26 cellular contexts compared by ENCODE assay signal in the genomic region with DNA sequence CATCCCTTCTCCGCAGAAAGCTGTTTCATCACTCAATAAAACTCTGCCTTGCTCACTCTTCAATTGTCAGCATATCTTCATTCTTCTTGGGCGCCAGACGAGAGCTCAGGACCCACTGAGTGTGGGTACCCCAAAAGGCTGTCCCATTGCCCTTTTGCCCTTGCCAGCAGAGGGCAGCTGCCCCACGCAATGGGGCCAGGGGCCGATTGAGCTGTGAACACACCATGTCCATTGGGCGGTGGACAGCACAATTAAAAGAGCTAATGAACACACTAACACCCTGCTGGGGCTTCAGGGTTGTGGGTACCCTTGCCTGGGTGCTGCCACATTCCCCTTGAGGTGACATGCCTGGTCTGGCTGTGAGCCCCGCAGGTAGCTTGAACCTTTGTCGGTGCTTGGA.
"Had no signal": no experiment of that assay in that cellular context is flagged by ENCODE, and none has a peak within 500 bp of the region (broad histone marks: within the 10 kb centered on the region; RNA-seq: fewer than 3 reads in every experiment).

No MANE protein-coding gene starts in this region.

- H3K27ac ChIP-seq: heart right ventricle, hepatocyte, left ventricle myocardium inferior, neutrophil, parathyroid adenoma, psoas muscle, right lobe of liver, skin epidermis, suprapubic skin, tibial nerve, upper lobe of left lung, vagina had no signal

- H3K4me1 Mint-ChIP-seq: naive B cell; natural killer cell; stimulated activated effector memory CD8-positive, alpha-beta T cell treated with anti-CD3 and anti-CD28 coated beads, Interleukin-12 subunit alpha, Interleukin-12 subunit beta, amount 100 ng/mL, for 72 hours had no signal

- H3K36me3 ChIP-seq: heart right ventricle, left ventricle myocardium inferior, neutrophil, right lobe of liver, suprapubic skin, tibial nerve, upper lobe of left lung, vagina had no signal

- H3K4me2 ChIP-seq: hepatocyte had no signal

- H3K4me3 ChIP-seq: heart right ventricle, hepatocyte, left ventricle myocardium inferior, lung, psoas muscle, right lobe of liver, skin epidermis, suprapubic skin, tibial nerve, upper lobe of left lung, vagina had no signal

- H3K4me3 Mint-ChIP-seq: mesothelial cell of epicardium; naive B cell; natural killer cell; stimulated activated effector memory CD8-positive, alpha-beta T cell treated with anti-CD3 and anti-CD28 coated beads, Interleukin-12 subunit alpha, Interleukin-12 subunit beta, amount 100 ng/mL, for 72 hours; stimulated activated naive CD8-positive, alpha-beta T cell treated with anti-CD3 and anti-CD28 coated beads, Interleukin-15, Interleukin-2, amounts not matched to agents 100 ng/mL and 50 ng/mL, for 24 hours had no signal

- H3K4me1 ChIP-seq: heart right ventricle, left ventricle myocardium inferior, parathyroid adenoma, psoas muscle, right lobe of liver, suprapubic skin, upper lobe of left lung, vagina had no signal

- H3K79me2 ChIP-seq: hepatocyte, parathyroid adenoma had no signal

- H3K27me3 Mint-ChIP-seq: naive B cell; stimulated activated naive CD8-positive, alpha-beta T cell treated with anti-CD3 and anti-CD28 coated beads, Interleukin-15, Interleukin-2, amounts not matched to agents 100 ng/mL and 50 ng/mL, for 24 hours had no signal

- H3K27ac Mint-ChIP-seq: mesothelial cell of epicardium; naive B cell; natural killer cell; stimulated activated effector memory CD8-positive, alpha-beta T cell treated with anti-CD3 and anti-CD28 coated beads, Interleukin-12 subunit alpha, Interleukin-12 subunit beta, amount 100 ng/mL, for 72 hours; stimulated activated naive CD8-positive, alpha-beta T cell treated with anti-CD3 and anti-CD28 coated beads, Interleukin-15, Interleukin-2, amounts not matched to agents 100 ng/mL and 50 ng/mL, for 24 hours had no signal

- H2AFZ ChIP-seq: hepatocyte, parathyroid adenoma had no signal

- H3K36me3 Mint-ChIP-seq: mesothelial cell of epicardium; naive B cell; natural killer cell; stimulated activated effector memory CD8-positive, alpha-beta T cell treated with anti-CD3 and anti-CD28 coated beads, Interleukin-12 subunit alpha, Interleukin-12 subunit beta, amount 100 ng/mL, for 72 hours had no signal

- H3K9me3 ChIP-seq: heart right ventricle, left ventricle myocardium inferior, neutrophil, psoas muscle, right lobe of liver, suprapubic skin, tibial nerve, upper lobe of left lung, vagina had no signal

- H3K9me3 Mint-ChIP-seq: mesothelial cell of epicardium had no signal

- H3K27me3 ChIP-seq: heart right ventricle, hepatocyte, neutrophil, right lobe of liver, suprapubic skin, tibial nerve, upper lobe of left lung, vagina had no signal

- DNase-seq: heart right ventricle; islet precursor cell; left ventricle myocardium inferior; mesendoderm; naive B cell; natural killer cell; occipital lobe; psoas muscle; right lobe of liver; stimulated activated CD4-positive, alpha-beta T cell treated with anti-CD3 and anti-CD28 coated beads, Interleukin-12 subunit alpha, Interleukin-12 subunit beta, amount 100 ng/mL, for 4 hours; stimulated activated CD4-positive, alpha-beta T cell treated with anti-CD3 and anti-CD28 coated beads, Interleukin-15, amount 100 ng/mL, for 24 hours; stimulated activated CD4-positive, alpha-beta T cell treated with anti-CD3 and anti-CD28 coated beads, Interleukin-2, amount 100 ng/mL, for 24 hours; stimulated activated CD4-positive, alpha-beta T cell treated with anti-CD3 and anti-CD28 coated beads, Interleukin-4, amount 100 ng/mL, for 1 hour; stimulated activated naive CD4-positive, alpha-beta T cell had no signal

- ATAC-seq: heart right ventricle; natural killer cell; psoas muscle; right lobe of liver; stimulated activated effector memory CD8-positive, alpha-beta T cell treated with anti-CD3 and anti-CD28 coated beads, Interleukin-12 subunit alpha, Interleukin-12 subunit beta, amount 100 ng/mL, for 72 hours had no signal

- H3K9ac ChIP-seq: parathyroid adenoma had no signal
